Comparison of ENCODE assay signal across 8 cellular contexts in genomic region chr3:57597240-57597972, GRCh38. TPM values are rescaled to one million over a fixed set of nuclear protein-coding genes. Genes with fewer than 3 reads are reported as not detected.
DNase-seq lines count a peak whose midpoint lies in the region; ATAC-seq and TF ChIP-seq lines count a peak whose summit lies in the region.

Gene ARF4 (minus strand): TSS chr3:57597344. CDS start chr3:57597140, 204 bp downstream.

- H3K4me2 ChIP-seq in neural progenitor cell, result peak within 1 kb of the TSS; percentile 97

- H3K27ac ChIP-seq in foreskin keratinocyte (peak within 1 kb of the TSS; percentile 90), neural progenitor cell (peak within 1 kb of the TSS; percentile 100)

- H3K36me3 ChIP-seq in neural progenitor cell, result peaks cover 5% of the 10 kb centered on the region

- peaks cover 3% of the 10 kb centered on the region for H3K27me3 Mint-ChIP-seq in neural progenitor cell (ENCODE audit: insufficient read depth, low read depth)

- peak; percentile 91 for ATAC-seq in foreskin keratinocyte

- H3K4me1 ChIP-seq in foreskin keratinocyte (peaks cover 15% of the 10 kb centered on the region), neural progenitor cell (peaks cover 18% of the 10 kb centered on the region)

- H3K4me1 Mint-ChIP-seq in neural progenitor cell, result peaks cover 31% of the 10 kb centered on the region

- CTCF ChIA-PET in HEK293T (lab: Yijun Ruan, JAX), result no interaction called here

- peak within 1 kb of the TSS; percentile 88 for H3K4me3 ChIP-seq in neural progenitor cell

- H3K79me2 ChIP-seq in neural progenitor cell (ENCODE audit: low read depth), result peaks cover 61% of the 10 kb centered on the region

- peak; percentile 97 for DNase-seq in GM04503 (ENCODE audit: low read depth)
- peak; percentile 98 for DNase-seq in HEK293T (ENCODE audit: extremely low spot score)
- DNase-seq in MV-4-11 (lab: John Stamatoyannopoulos, UW), result peak; percentile 100
- peak; percentile 99 for DNase-seq in SK-MEL-5 (ENCODE audit: low read depth, low spot score)
- DNase-seq in activated naive CD4-positive, alpha-beta T cell treated with Interleukin-2 at 50 U/mL for 16 hours, result peak; percentile 100
- peak; percentile 99 to 100 for DNase-seq in foreskin keratinocyte
- DNase-seq in neural progenitor cell (ENCODE audit: low spot score), result peak; percentile 99
- peak; percentile 99 for DNase-seq in stromal cell of bone marrow (ENCODE audit: low read depth)

- in situ Hi-C loops in SK-MEL-5 (cut with HindIII; ENCODE audit: low pct_unique_long_range_greater_than_20kb, low sequenced_read_pairs), result no loop called here

- H4K20me1 ChIP-seq in neural progenitor cell (ENCODE audit: low read depth), result peaks cover 41% of the 10 kb centered on the region

- peak within 1 kb of the TSS; percentile 98 for H3K4me3 Mint-ChIP-seq in neural progenitor cell

- H2AFZ ChIP-seq in neural progenitor cell (replicated peaks), result peak within 1 kb of the TSS; percentile 85

- POLR2A ChIA-PET in HEK293T (lab: Yijun Ruan, JAX), result interaction anchor here (0.6 to 5.4 kb wide), 11 partner anchors 12 to 158 kb away, joined by 3 to 30 read pairs (median 4); partner anchors contain the start of genes DENND6A, PDE12 and SLMAP

- no peaks in the 10 kb centered on the region for H3K27me3 ChIP-seq in foreskin keratinocyte
- no peaks in the 10 kb centered on the region for H3K27me3 ChIP-seq in neural progenitor cell

- peaks cover 13% of the 10 kb centered on the region for H3F3A ChIP-seq in neural progenitor cell (ENCODE audit: low read depth)

- no peaks in the 10 kb centered on the region for H3K9me3 Mint-ChIP-seq in neural progenitor cell

- H3K36me3 Mint-ChIP-seq in neural progenitor cell, result peaks cover 5% of the 10 kb centered on the region

- H3K9ac ChIP-seq in neural progenitor cell, result peak within 1 kb of the TSS; percentile 96

- no peaks in the 10 kb centered on the region for H3K9me3 ChIP-seq in neural progenitor cell (ENCODE audit: low read depth)

- TF ChIP-seq CTCF in foreskin keratinocyte (conservative IDR thresholded peaks at IDR 0.05) (peak; percentile 65), neural progenitor cell (IDR thresholded peaks at IDR 0.05) (peak; percentile 35)

- H3K27ac Mint-ChIP-seq in neural progenitor cell, result peak within 1 kb of the TSS; percentile 98

TF ChIP-seq in HEK293T, 16 proteins besides CTCF, POLR2A, EP300 and RAD21:
- TF ChIP-seq HDGF (IDR thresholded peaks at IDR 0.05; ENCODE audit: borderline replicate concordance) (peak; percentile 95; the same call in 1 of the 2 replicates), NFRKB (IDR thresholded peaks at IDR 0.05) (no peak), L3MBTL2 (conservative IDR thresholded peaks at IDR 0.05) (peak; percentile 98), ELF4 (IDR thresholded peaks at IDR 0.05) (peak; percentile 77), PKNOX1 (IDR thresholded peaks at IDR 0.05) (peak; percentile 68)
TF ChIP-seq in HEK293T: peak in this region for 4.

RNA-seq across cellular contexts. Expression of gene ARF4, which starts in this region (rescaled TPM):
- 230 and 240 TPM in 2 replicates for total RNA-seq in SK-MEL-5 (2014; rRNA removed; shearing (Covaris generic))
- 218 and 244 TPM in 2 replicates for polyA plus RNA-seq in SK-MEL-5 (2015; cell fraction: cytosol; rRNA removed)
- polyA plus RNA-seq in SK-MEL-5 (2015; cell fraction: nucleus; rRNA removed), result 83.5 and 107 TPM in 2 replicates
- total RNA-seq in foreskin keratinocyte, result 219 and 247 TPM in 2 replicates
- polyA plus RNA-seq in foreskin keratinocyte, result 219 and 221 TPM in 2 replicates
- 102 and 138 TPM in 2 replicates for total RNA-seq in neural progenitor cell (ENCODE audit: low replicate concordance)

Comparison
In these comparisons a context has a peak if more than half of its experiments do, and no peak if none do; other contexts are left out.
1. Peak in every context shown above with its lines: DNase-seq, ATAC-seq, H3K4me3 ChIP-seq and H3K27ac ChIP-seq.